ENCODE assay signal across 12 cellular contexts in the genomic region with DNA sequence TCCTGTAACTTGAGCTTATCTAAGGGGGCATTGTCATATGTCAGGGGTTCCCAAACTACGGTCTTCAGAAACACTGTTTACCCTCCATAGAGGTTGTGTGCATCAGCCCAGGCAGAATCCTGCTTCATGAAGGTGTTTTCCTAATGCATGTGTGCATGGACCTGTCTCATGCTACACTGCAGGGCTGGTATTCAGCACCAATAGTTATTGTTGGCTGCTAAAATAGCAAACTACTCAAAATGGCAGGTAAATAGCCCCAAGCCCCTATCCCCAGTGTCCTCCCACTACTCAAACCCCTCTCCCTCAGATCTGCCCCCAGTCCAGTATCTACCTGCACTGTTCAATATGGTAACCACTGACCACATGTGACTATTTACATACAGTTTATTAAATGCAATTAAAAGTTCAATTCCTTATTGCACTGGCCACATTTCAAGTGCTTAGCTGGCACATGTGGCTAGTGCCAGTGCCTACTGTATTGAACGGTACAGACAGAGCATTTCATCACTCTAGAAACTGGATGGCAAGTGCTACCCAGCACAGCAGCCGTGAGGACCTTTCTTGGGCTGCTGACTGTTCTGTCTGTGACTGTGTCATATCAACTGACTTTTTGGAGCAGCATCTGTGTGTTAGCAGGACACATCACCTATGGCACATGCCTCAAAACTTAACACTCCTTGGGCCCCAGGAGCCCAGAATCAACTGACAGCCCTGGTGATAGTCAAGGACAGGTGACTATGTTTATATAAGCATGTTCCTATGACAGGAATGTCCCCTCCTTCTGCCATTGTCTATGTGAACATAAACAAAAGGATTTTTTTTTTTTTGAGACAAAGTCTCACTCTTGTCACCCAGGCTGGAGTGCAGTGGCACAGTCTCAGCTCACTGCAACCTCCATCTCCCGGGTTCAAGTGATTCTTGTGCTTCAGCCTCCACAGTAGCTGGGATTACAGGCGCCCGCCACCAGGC. TPM values are rescaled to one million over a fixed set of nuclear protein-coding genes. Genes with fewer than 3 reads are reported as not detected.
DNase-seq lines count a peak whose midpoint lies in the region; ATAC-seq, FAIRE-seq and TF ChIP-seq lines count a peak whose summit lies in the region.
"Had no signal": no experiment of that assay in that cellular context is flagged by ENCODE, and none has a peak within 500 bp of the region (broad histone marks: within the 10 kb centered on the region; RNA-seq: fewer than 3 reads in every experiment).

No MANE protein-coding gene starts in this region.

- POLR2A ChIA-PET in K562 (lab: Yijun Ruan, JAX), result interaction anchor here (0.5 to 6.8 kb wide), 12 partner anchors 8 to 292 kb away, joined by 3 to 115 read pairs (median 4); a partner anchor contains a TSS

- no peaks in the 10 kb centered on the region for H3K9me1 ChIP-seq in K562 (ENCODE audit: control insufficient read depth, insufficient read depth, low read length)

- no peaks in the 10 kb centered on the region; the same call in none of the 2 replicates for H4K20me1 ChIP-seq in K562 (replicated peaks; ENCODE audit: control insufficient read depth, insufficient read depth, low read length)

- intact Hi-C loops in K562 (cut with micrococcal nuclease), result no loop called here

- 75% methylated on average over 6 of the region's 6 CpGs for WGBS in K562 (ENCODE audit: insufficient coverage, low coverage, missing lambda C conversion rate)

- TF ChIP-seq CTCF in RWPE2 (IDR thresholded peaks at IDR 0.05; ENCODE audit: poor library complexity, severe bottlenecking) (no peak), K562 (IDR thresholded peaks at IDR 0.05 in 2 of 3, conservative IDR thresholded peaks at IDR 0.05 in 1 of 3; ENCODE audit: insufficient read depth in 2 of 3, low read depth in 1 of 3, low read length in 3 of 3) (no peak)

- no peaks in the 10 kb centered on the region for H3K27me3 Mint-ChIP-seq in activated CD8-positive, alpha-beta memory T cell treated with anti-CD3 and anti-CD28 coated beads, Interleukin-2, amount 10 ng/mL, durations not matched to agents 7 days and 5 days

- peak; percentile 4 for ATAC-seq in activated CD8-positive, alpha-beta memory T cell treated with anti-CD3 and anti-CD28 coated beads, Interleukin-2, amount 10 ng/mL, durations not matched to agents 7 days and 5 days
- no peak for ATAC-seq in RWPE2 (ENCODE audit: low read depth)
- ATAC-seq in K562, result peak; percentile 34
- peak; percentile 47 for ATAC-seq in stimulated activated effector memory CD8-positive, alpha-beta T cell treated with anti-CD3 and anti-CD28 coated beads, Interleukin-12 subunit alpha, Interleukin-12 subunit beta, amount 100 ng/mL, for 72 hours
- ATAC-seq in HG03469 (IDR thresholded peaks at IDR 0.05; ENCODE audit: unreplicated experiment), result no peak
- ATAC-seq: sciatic nerve had no signal

- H3K79me2 ChIP-seq in K562 (ENCODE audit: control insufficient read depth, insufficient read depth, low read length), result no peaks in the 10 kb centered on the region

- no peak for DNase-seq in activated CD8-positive, alpha-beta memory T cell treated with anti-CD3 and anti-CD28 coated beads, Interleukin-2, amount 10 ng/mL, durations not matched to agents 7 days and 5 days
- no peak for DNase-seq in activated CD8-positive, alpha-beta memory T cell treated with anti-CD3 and anti-CD28 coated beads for 24 hours
- peak; percentile 8 for DNase-seq in RWPE2 (ENCODE audit: low spot score)
- DNase-seq in K562 (ENCODE audit: extremely low read depth in 1 of 4, low spot score in 3 of 4), result no peak
- no peak for DNase-seq in stimulated activated effector memory CD8-positive, alpha-beta T cell treated with anti-CD3 and anti-CD28 coated beads, Interleukin-12 subunit alpha, Interleukin-12 subunit beta, amount 100 ng/mL, for 72 hours (ENCODE audit: low spot score in 2 of 2)
- DNase-seq in ACHN, result no peak
- no peak for DNase-seq in AG20443 (ENCODE audit: low spot score)
- DNase-seq: NCI-H1105 treated with DMSO at 0.1 percent for 48 hours, NCI-H69 had no signal

- peaks cover 14% of the 10 kb centered on the region for H3K4me1 ChIP-seq in RWPE2 (ENCODE audit: insufficient read depth, poor library complexity, severe bottlenecking)
- H3K4me1 ChIP-seq in K562 (replicated peaks in 1 of 2; ENCODE audit: control insufficient read depth in 2 of 2, insufficient read depth in 2 of 2, low read length in 2 of 2), result peaks cover 0 to 13% of the 10 kb centered on the region in 2 experiments; a peak in 3 of 5 replicates

- H3K9ac ChIP-seq in K562 (ENCODE audit: insufficient read depth in 1 of 2, low read depth in 2 of 2, low read length in 2 of 2), result no peak overlapping the region

- no peak for TF ChIP-seq POLR2A in K562 (conservative IDR thresholded peaks at IDR 0.05)

- H3K4me3 ChIP-seq in RWPE2 (ENCODE audit: severe bottlenecking) (no peak overlapping the region), K562 (no peak overlapping the region)
- H3K4me3 ChIP-seq: SK-N-MC had no signal

- H3K27me3 ChIP-seq in RWPE2 (ENCODE audit: insufficient read depth, poor library complexity, severe bottlenecking) (no peaks in the 10 kb centered on the region), K562 (ENCODE audit: control insufficient read depth in 2 of 2, insufficient read depth in 2 of 2, low read length in 2 of 2) (no peaks in the 10 kb centered on the region)

- no peak overlapping the region for H2AFZ ChIP-seq in K562 (ENCODE audit: low read depth, low read length)

- H3K27ac Mint-ChIP-seq in activated CD8-positive, alpha-beta memory T cell treated with anti-CD3 and anti-CD28 coated beads, Interleukin-2, amount 10 ng/mL, durations not matched to agents 7 days and 5 days, result peak overlapping the region; percentile 72
- H3K27ac Mint-ChIP-seq in stimulated activated effector memory CD8-positive, alpha-beta T cell treated with anti-CD3 and anti-CD28 coated beads, Interleukin-12 subunit alpha, Interleukin-12 subunit beta, amount 100 ng/mL, for 72 hours, result peak overlapping the region; percentile 92

- H3K4me3 Mint-ChIP-seq in activated CD8-positive, alpha-beta memory T cell treated with anti-CD3 and anti-CD28 coated beads, Interleukin-2, amount 10 ng/mL, durations not matched to agents 7 days and 5 days, result no peak overlapping the region
- H3K4me3 Mint-ChIP-seq in stimulated activated effector memory CD8-positive, alpha-beta T cell treated with anti-CD3 and anti-CD28 coated beads, Interleukin-12 subunit alpha, Interleukin-12 subunit beta, amount 100 ng/mL, for 72 hours, result no peak overlapping the region

- H3K36me3 ChIP-seq in RWPE2 (ENCODE audit: low read depth) (peaks cover 42% of the 10 kb centered on the region), K562 (ENCODE audit: control insufficient read depth, insufficient read depth, low read length) (peaks cover 36% of the 10 kb centered on the region; the same call in 2 of the 3 replicates)

- H3K9me3 Mint-ChIP-seq in activated CD8-positive, alpha-beta memory T cell treated with anti-CD3 and anti-CD28 coated beads, Interleukin-2, amount 10 ng/mL, durations not matched to agents 7 days and 5 days (ENCODE audit: low read depth), result no peaks in the 10 kb centered on the region
- H3K9me3 Mint-ChIP-seq in stimulated activated effector memory CD8-positive, alpha-beta T cell treated with anti-CD3 and anti-CD28 coated beads, Interleukin-12 subunit alpha, Interleukin-12 subunit beta, amount 100 ng/mL, for 72 hours, result no peaks in the 10 kb centered on the region

- H3K36me3 Mint-ChIP-seq in activated CD8-positive, alpha-beta memory T cell treated with anti-CD3 and anti-CD28 coated beads, Interleukin-2, amount 10 ng/mL, durations not matched to agents 7 days and 5 days, result peaks cover 51% of the 10 kb centered on the region
- peaks cover 100% of the 10 kb centered on the region for H3K36me3 Mint-ChIP-seq in stimulated activated effector memory CD8-positive, alpha-beta T cell treated with anti-CD3 and anti-CD28 coated beads, Interleukin-12 subunit alpha, Interleukin-12 subunit beta, amount 100 ng/mL, for 72 hours

- no peak overlapping the region for H3K27ac ChIP-seq in RWPE2 (ENCODE audit: poor library complexity, severe bottlenecking)
- no peak overlapping the region for H3K27ac ChIP-seq in K562 (ENCODE audit: extremely low read depth, low read depth, low read length)
- H3K27ac ChIP-seq: SK-N-MC had no signal

- TF ChIP-seq EP300 in K562 (IDR thresholded peaks at IDR 0.05; ENCODE audit: low read length), result no peak

- TF ChIP-seq RAD21 in K562 (CRISPR knock-in tag; conservative IDR thresholded peaks at IDR 0.05 in 1 of 2, IDR thresholded peaks at IDR 0.05 in 1 of 2), result no peak

- FAIRE-seq in K562 (lab: Jason Lieb, UNC), result no peak

- CTCF ChIA-PET in activated CD8-positive, alpha-beta memory T cell treated with anti-CD3 and anti-CD28 coated beads, Interleukin-2, amount 10 ng/mL, durations not matched to agents 7 days and 5 days (lab: Charles Lee), result interaction anchor here (0.7 to 7.1 kb wide), 14 partner anchors 9 to 478 kb away, joined by 3 to 57 read pairs (median 6); a partner anchor contains a TSS
- CTCF ChIA-PET in K562 (lab: Yijun Ruan, JAX; ENCODE audit: low intra/inter-chr PET ratio), result no interaction called here

- no TSS peak for BruUV-seq in K562 (replicated peaks; lab: Mats Ljungman, UMichigan)

- peaks cover 82% of the 10 kb centered on the region for H3K4me1 Mint-ChIP-seq in activated CD8-positive, alpha-beta memory T cell treated with anti-CD3 and anti-CD28 coated beads, Interleukin-2, amount 10 ng/mL, durations not matched to agents 7 days and 5 days
- H3K4me1 Mint-ChIP-seq in stimulated activated effector memory CD8-positive, alpha-beta T cell treated with anti-CD3 and anti-CD28 coated beads, Interleukin-12 subunit alpha, Interleukin-12 subunit beta, amount 100 ng/mL, for 72 hours, result peaks cover 90% of the 10 kb centered on the region

- H3K9me3 ChIP-seq in RWPE2 (ENCODE audit: severe bottlenecking) (no peaks in the 10 kb centered on the region), K562 (replicated peaks; ENCODE audit: control insufficient read depth, insufficient read depth, low read depth, low read length) (no peaks in the 10 kb centered on the region)

- in situ Hi-C loops in K562 (cut with MboI) (no loop called here), ACHN (cut with HindIII; ENCODE audit: low pct_ligation_motif_present, low pct_unique_long_range_greater_than_20kb, low sequenced_read_pairs) (loop anchor here (25.0 kb wide), 1 partner anchor 94 kb away; no protein-coding TSS in a partner anchor)

- no peak overlapping the region for H3K4me2 ChIP-seq in K562 (ENCODE audit: insufficient read depth, low read length)

RNA-seq across cellular contexts. Expression of a gene that starts 9.0 kb away (rescaled TPM):
- total RNA-seq in activated CD8-positive, alpha-beta memory T cell treated with anti-CD3 and anti-CD28 coated beads, Interleukin-2, amount 10 ng/mL, durations not matched to agents 7 days and 5 days, result 100 to 1,000 TPM; 205 to 223 TPM
- total RNA-seq in K562 (2011; cell fraction: chromatin; rRNA removed; ENCODE audit: low replicate concordance), result 28.2 and 57.3 TPM in 2 replicates
- total RNA-seq in K562 (2011; cell fraction: nucleolus; rRNA removed), result 33.9 and 37.9 TPM in 2 replicates
- 29.7 and 35.8 TPM in 2 replicates for total RNA-seq in K562 (2011; cell fraction: nucleoplasm; rRNA removed)
- 3.0 and 4.4 TPM in 2 replicates for total RNA-seq in K562 (2014; rRNA removed)
- total RNA-seq in K562 (2014; rRNA removed; fragmentation: Illumina TruSeq; extraction: Trizol), result 4.4 and 6.1 TPM in 2 replicates
- 7.4 and 8.2 TPM in 2 replicates for total RNA-seq in K562 (2015; rRNA removed; fragmentation: Illumina TruSeq; extraction: Trizol)
- total RNA-seq in K562 (2021), result 10.6 and 12.3 TPM in 2 replicates
- polyA plus RNA-seq in K562 (2011; rRNA removed), result 4.9 and 5.4 TPM in 2 replicates
- 3.6 and 5.0 TPM in 2 replicates for polyA plus RNA-seq in K562 (2011; cell fraction: cytosol; rRNA removed)
- polyA plus RNA-seq in K562 (2011; cell fraction: nucleus; rRNA removed), result 12.7 and 17.0 TPM in 2 replicates
- polyA plus RNA-seq in K562 (2012), result 7.0 and 22.7 TPM in 2 replicates
- 5.3 and 7.3 TPM in 2 replicates for polyA plus RNA-seq in K562 (2014; fragmentation: Illumina TruSeq; extraction: Trizol)
- 1 to 10 TPM; 1.1 to 1.3 TPM for polyA plus RNA-seq in K562 (2014; fragmentation: Nextera tagmentation; extraction: Ambion mirVana)
- 5.9 and 6.0 TPM in 2 replicates for polyA plus RNA-seq in K562 (2014; rRNA removed)
- 14.3 and 15.6 TPM in 2 replicates for polyA minus RNA-seq in K562 (2011; rRNA and poly(A)+ RNA removed)
- polyA minus RNA-seq in K562 (2011; cell fraction: cytosol; rRNA and poly(A)+ RNA removed), result 4.2 and 9.4 TPM in 2 replicates
- 19.7 and 23.8 TPM in 2 replicates for polyA minus RNA-seq in K562 (2011; cell fraction: nucleus; rRNA and poly(A)+ RNA removed)

Comparison
In these comparisons a context has a peak if more than half of its experiments do, and no peak if none do; other contexts are left out.
1. ATAC-seq: peak in activated CD8-positive, alpha-beta memory T cell treated with anti-CD3 and anti-CD28 coated beads, Interleukin-2, amount 10 ng/mL, durations not matched to agents 7 days and 5 days (single experiment), K562 (single experiment) and stimulated activated effector memory CD8-positive, alpha-beta T cell treated with anti-CD3 and anti-CD28 coated beads, Interleukin-12 subunit alpha, Interleukin-12 subunit beta, amount 100 ng/mL, for 72 hours (single experiment); none in RWPE2 (single experiment) and HG03469 (single experiment).